ENCODE assay signal across 1 cellular context in the genomic region with DNA sequence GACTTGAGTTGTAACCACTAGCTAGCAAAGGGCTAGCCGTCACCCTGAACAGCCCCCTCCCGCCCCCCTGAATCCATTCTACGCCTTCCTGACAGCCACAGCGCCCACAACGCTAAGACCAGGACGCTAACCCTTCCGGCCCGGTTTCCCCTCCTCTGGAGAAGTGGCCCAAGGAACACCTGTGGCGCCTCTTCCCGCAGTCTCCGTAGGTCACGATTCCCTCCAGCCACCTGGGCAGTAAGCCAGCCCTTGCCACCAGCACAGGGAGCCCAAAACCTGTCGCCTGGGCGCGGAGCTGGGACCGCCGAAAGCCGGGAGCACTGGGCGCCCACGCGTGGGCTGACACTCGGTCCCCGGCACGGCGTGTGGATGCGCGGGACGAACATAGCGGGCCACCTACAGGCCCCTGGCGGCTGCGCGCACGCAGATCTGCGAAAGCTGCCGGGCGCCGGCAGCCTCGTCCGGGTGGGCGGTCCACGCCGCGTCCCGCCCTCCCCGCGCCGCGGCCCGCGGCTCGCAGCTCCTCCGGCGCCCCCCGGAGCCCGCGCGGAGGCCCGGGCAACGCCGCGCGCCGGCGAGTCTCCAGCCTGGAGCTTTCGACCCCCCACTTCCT.
TF ChIP-seq lines count a peak whose summit lies in the region.

No MANE protein-coding gene starts in this region.

TF ChIP-seq in K562, 482 proteins besides CTCF, POLR2A, EP300 and RAD21 (continued from another document and continues in another):
- TF ChIP-seq, protein P1, sequence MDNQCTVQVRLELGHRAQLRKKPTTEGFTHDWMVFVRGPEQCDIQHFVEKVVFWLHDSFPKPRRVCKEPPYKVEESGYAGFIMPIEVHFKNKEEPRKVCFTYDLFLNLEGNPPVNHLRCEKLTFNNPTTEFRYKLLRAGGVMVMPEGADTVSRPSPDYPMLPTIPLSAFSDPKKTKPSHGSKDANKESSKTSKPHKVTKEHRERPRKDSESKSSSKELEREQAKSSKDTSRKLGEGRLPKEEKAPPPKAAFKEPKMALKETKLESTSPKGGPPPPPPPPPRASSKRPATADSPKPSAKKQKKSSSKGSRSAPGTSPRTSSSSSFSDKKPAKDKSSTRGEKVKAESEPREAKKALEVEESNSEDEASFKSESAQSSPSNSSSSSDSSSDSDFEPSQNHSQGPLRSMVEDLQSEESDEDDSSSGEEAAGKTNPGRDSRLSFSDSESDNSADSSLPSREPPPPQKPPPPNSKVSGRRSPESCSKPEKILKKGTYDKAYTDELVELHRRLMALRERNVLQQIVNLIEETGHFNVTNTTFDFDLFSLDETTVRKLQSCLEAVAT (IDR thresholded peaks at IDR 0.05): no peak
- TF ChIP-seq ZNF165 (CRISPR knock-in tag; IDR thresholded peaks at IDR 0.05; ENCODE audit: borderline replicate concordance) (no peak), CXXC5 (CRISPR knock-in tag; IDR thresholded peaks at IDR 0.05) (no peak; the same call in none of the 2 replicates), ETV6 (IDR thresholded peaks at IDR 0.05; ENCODE audit: borderline replicate concordance in 1 of 2, low read depth in 2 of 2, low read length in 1 of 2) (no peak), ETV6 (CRISPR knock-in tag; IDR thresholded peaks at IDR 0.05; ENCODE audit: borderline replicate concordance) (0 out of 2 replicates have a peak, but pooled peaks have one; percentile 43), SMAD4 (CRISPR knock-in tag; conservative IDR thresholded peaks at IDR 0.05) (no peak), MEF2D (tag; conservative IDR thresholded peaks at IDR 0.05; ENCODE audit: low read depth) (no peak), RFX7 (CRISPR knock-in tag; IDR thresholded peaks at IDR 0.05) (no peak), CAMTA2 (CRISPR knock-in tag; conservative IDR thresholded peaks at IDR 0.05) (no peak), NR4A1 (CRISPR knock-in tag; IDR thresholded peaks at IDR 0.05) (no peak), NR4A1 (tag; IDR thresholded peaks at IDR 0.05) (no peak), FOXP1 (CRISPR knock-in tag; IDR thresholded peaks at IDR 0.05) (no peak), SP2 (IDR thresholded peaks at IDR 0.05; ENCODE audit: extremely low read depth, low read depth, low read length, poor library complexity, severe bottlenecking) (no peak), ZNF143 (CRISPR knock-in tag; IDR thresholded peaks at IDR 0.05) (no peak), FOXA1 (IDR thresholded peaks at IDR 0.05; ENCODE audit: borderline replicate concordance) (no peak), HNRNPUL1 (IDR thresholded peaks at IDR 0.05; ENCODE audit: low read length) (no peak), ZNF695 (CRISPR knock-in tag; IDR thresholded peaks at IDR 0.05) (no peak), ZNF408 (CRISPR knock-in tag; IDR thresholded peaks at IDR 0.05; ENCODE audit: low read depth) (no peak), ZNF445 (CRISPR knock-in tag; IDR thresholded peaks at IDR 0.05; ENCODE audit: low read depth) (no peak), MYNN (IDR thresholded peaks at IDR 0.05) (no peak), MYNN (CRISPR knock-in tag; IDR thresholded peaks at IDR 0.05) (no peak), ZNF699 (CRISPR knock-in tag; IDR thresholded peaks at IDR 0.05; ENCODE audit: insufficient replicate concordance) (no peak), ZNF184 (CRISPR knock-in tag; IDR thresholded peaks at IDR 0.05) (no peak), SMARCA5 (IDR thresholded peaks at IDR 0.05) (no peak), YY1 (IDR thresholded peaks at IDR 0.05; ENCODE audit: borderline replicate concordance in 1 of 3, control insufficient read depth in 1 of 3, extremely low read depth in 1 of 3, insufficient read depth in 3 of 3, insufficient read length in 1 of 3, insufficient replicate concordance in 2 of 3, low read depth in 1 of 3, low read length in 2 of 3) (peak in 1 of 3 experiments; percentile 28), KAT8 (IDR thresholded peaks at IDR 0.05; ENCODE audit: low read depth) (no peak), SREBF1 (IDR thresholded peaks at IDR 0.05; ENCODE audit: borderline replicate concordance, low read depth, low read length) (no peak), SAFB (IDR thresholded peaks at IDR 0.05; ENCODE audit: borderline replicate concordance, low read depth, low read length) (peak; percentile 96), CHD1 (IDR thresholded peaks at IDR 0.05; ENCODE audit: low read length) (peak; percentile 69), ZC3H8 (IDR thresholded peaks at IDR 0.05) (no peak), NR1H2 (CRISPR knock-in tag; IDR thresholded peaks at IDR 0.05) (no peak)
- TF ChIP-seq, protein P2, sequence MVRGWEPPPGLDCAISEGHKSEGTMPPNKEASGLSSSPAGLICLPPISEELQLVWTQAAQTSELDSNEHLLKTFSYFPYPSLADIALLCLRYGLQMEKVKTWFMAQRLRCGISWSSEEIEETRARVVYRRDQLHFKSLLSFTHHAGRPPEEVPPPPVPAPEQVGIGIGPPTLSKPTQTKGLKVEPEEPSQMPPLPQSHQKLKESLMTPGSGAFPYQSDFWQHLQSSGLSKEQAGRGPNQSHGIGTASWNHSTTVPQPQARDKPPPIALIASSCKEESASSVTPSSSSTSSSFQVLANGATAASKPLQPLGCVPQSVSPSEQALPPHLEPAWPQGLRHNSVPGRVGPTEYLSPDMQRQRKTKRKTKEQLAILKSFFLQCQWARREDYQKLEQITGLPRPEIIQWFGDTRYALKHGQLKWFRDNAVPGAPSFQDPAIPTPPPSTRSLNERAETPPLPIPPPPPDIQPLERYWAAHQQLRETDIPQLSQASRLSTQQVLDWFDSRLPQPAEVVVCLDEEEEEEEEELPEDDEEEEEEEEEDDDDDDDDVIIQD (CRISPR knock-in tag; IDR thresholded peaks at IDR 0.05): no peak
- TF ChIP-seq, protein P3, sequence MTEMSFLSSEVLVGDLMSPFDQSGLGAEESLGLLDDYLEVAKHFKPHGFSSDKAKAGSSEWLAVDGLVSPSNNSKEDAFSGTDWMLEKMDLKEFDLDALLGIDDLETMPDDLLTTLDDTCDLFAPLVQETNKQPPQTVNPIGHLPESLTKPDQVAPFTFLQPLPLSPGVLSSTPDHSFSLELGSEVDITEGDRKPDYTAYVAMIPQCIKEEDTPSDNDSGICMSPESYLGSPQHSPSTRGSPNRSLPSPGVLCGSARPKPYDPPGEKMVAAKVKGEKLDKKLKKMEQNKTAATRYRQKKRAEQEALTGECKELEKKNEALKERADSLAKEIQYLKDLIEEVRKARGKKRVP (CRISPR knock-in tag; IDR thresholded peaks at IDR 0.05): no peak
- TF ChIP-seq, protein P4, sequence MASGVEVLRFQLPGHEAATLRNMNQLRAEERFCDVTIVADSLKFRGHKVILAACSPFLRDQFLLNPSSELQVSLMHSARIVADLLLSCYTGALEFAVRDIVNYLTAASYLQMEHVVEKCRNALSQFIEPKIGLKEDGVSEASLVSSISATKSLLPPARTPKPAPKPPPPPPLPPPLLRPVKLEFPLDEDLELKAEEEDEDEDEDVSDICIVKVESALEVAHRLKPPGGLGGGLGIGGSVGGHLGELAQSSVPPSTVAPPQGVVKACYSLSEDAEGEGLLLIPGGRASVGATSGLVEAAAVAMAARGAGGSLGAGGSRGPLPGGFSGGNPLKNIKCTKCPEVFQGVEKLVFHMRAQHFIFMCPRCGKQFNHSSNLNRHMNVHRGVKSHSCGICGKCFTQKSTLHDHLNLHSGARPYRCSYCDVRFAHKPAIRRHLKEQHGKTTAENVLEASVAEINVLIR (CRISPR knock-in tag; IDR thresholded peaks at IDR 0.05): no peak
- TF ChIP-seq, protein P5, sequence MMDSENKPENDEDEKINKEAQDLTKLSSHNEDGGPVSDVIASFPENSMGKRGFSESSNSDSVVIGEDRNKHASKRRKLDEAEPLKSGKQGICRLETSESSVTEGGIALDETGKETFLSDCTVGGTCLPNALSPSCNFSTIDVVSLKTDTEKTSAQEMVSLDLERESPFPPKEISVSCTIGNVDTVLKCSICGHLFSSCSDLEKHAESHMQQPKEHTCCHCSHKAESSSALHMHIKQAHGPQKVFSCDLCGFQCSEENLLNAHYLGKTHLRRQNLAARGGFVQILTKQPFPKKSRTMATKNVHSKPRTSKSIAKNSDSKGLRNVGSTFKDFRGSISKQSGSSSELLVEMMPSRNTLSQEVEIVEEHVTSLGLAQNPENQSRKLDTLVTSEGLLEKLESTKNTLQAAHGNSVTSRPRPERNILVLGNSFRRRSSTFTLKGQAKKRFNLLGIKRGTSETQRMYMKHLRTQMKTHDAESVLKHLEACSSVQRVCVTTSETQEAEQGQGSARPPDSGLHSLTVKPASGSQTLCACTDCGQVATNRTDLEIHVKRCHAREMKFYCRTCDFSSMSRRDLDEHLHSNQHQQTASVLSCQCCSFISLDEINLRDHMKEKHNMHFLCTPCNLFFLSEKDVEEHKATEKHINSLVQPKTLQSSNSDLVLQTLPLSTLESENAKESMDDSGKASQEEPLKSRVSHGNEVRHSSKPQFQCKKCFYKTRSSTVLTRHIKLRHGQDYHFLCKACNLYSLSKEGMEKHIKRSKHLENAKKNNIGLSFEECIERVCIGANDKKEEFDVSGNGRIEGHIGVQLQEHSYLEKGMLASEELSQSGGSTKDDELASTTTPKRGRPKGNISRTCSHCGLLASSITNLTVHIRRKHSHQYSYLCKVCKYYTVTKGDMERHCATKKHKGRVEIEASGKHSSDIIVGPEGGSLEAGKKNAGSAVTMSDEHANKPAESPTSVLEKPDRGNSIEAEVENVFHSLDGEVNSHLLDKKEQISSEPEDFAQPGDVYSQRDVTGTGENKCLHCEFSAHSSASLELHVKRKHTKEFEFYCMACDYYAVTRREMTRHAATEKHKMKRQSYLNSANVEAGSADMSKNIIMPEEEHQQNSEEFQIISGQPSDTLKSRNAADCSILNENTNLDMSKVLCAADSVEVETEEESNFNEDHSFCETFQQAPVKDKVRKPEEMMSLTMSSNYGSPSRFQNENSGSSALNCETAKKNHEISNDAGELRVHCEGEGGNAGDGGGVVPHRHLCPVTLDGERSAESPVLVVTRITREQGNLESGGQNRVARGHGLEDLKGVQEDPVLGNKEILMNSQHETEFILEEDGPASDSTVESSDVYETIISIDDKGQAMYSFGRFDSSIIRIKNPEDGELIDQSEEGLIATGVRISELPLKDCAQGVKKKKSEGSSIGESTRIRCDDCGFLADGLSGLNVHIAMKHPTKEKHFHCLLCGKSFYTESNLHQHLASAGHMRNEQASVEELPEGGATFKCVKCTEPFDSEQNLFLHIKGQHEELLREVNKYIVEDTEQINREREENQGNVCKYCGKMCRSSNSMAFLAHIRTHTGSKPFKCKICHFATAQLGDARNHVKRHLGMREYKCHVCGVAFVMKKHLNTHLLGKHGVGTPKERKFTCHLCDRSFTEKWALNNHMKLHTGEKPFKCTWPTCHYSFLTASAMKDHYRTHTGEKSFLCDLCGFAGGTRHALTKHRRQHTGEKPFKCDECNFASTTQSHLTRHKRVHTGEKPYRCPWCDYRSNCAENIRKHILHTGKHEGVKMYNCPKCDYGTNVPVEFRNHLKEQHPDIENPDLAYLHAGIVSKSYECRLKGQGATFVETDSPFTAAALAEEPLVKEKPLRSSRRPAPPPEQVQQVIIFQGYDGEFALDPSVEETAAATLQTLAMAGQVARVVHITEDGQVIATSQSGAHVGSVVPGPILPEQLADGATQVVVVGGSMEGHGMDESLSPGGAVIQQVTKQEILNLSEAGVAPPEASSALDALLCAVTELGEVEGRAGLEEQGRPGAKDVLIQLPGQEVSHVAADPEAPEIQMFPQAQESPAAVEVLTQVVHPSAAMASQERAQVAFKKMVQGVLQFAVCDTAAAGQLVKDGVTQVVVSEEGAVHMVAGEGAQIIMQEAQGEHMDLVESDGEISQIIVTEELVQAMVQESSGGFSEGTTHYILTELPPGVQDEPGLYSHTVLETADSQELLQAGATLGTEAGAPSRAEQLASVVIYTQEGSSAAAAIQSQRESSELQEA (IDR thresholded peaks at IDR 0.05; ENCODE audit: low read depth): no peak
- TF ChIP-seq, protein P6, sequence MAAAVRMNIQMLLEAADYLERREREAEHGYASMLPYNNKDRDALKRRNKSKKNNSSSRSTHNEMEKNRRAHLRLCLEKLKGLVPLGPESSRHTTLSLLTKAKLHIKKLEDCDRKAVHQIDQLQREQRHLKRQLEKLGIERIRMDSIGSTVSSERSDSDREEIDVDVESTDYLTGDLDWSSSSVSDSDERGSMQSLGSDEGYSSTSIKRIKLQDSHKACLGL (CRISPR knock-in tag; IDR thresholded peaks at IDR 0.05; ENCODE audit: borderline replicate concordance, poor library complexity, severe bottlenecking): no peak
- TF ChIP-seq, protein P7, sequence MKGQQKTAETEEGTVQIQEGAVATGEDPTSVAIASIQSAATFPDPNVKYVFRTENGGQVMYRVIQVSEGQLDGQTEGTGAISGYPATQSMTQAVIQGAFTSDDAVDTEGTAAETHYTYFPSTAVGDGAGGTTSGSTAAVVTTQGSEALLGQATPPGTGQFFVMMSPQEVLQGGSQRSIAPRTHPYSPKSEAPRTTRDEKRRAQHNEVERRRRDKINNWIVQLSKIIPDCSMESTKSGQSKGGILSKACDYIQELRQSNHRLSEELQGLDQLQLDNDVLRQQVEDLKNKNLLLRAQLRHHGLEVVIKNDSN (CRISPR knock-in tag; IDR thresholded peaks at IDR 0.05): no peak
- TF ChIP-seq, protein P8, sequence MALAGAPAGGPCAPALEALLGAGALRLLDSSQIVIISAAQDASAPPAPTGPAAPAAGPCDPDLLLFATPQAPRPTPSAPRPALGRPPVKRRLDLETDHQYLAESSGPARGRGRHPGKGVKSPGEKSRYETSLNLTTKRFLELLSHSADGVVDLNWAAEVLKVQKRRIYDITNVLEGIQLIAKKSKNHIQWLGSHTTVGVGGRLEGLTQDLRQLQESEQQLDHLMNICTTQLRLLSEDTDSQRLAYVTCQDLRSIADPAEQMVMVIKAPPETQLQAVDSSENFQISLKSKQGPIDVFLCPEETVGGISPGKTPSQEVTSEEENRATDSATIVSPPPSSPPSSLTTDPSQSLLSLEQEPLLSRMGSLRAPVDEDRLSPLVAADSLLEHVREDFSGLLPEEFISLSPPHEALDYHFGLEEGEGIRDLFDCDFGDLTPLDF (CRISPR knock-in tag; IDR thresholded peaks at IDR 0.05): no peak
- TF ChIP-seq, protein P9, sequence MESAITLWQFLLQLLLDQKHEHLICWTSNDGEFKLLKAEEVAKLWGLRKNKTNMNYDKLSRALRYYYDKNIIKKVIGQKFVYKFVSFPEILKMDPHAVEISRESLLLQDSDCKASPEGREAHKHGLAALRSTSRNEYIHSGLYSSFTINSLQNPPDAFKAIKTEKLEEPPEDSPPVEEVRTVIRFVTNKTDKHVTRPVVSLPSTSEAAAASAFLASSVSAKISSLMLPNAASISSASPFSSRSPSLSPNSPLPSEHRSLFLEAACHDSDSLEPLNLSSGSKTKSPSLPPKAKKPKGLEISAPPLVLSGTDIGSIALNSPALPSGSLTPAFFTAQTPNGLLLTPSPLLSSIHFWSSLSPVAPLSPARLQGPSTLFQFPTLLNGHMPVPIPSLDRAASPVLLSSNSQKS (CRISPR knock-in tag; IDR thresholded peaks at IDR 0.05): no peak
- TF ChIP-seq, protein P10, sequence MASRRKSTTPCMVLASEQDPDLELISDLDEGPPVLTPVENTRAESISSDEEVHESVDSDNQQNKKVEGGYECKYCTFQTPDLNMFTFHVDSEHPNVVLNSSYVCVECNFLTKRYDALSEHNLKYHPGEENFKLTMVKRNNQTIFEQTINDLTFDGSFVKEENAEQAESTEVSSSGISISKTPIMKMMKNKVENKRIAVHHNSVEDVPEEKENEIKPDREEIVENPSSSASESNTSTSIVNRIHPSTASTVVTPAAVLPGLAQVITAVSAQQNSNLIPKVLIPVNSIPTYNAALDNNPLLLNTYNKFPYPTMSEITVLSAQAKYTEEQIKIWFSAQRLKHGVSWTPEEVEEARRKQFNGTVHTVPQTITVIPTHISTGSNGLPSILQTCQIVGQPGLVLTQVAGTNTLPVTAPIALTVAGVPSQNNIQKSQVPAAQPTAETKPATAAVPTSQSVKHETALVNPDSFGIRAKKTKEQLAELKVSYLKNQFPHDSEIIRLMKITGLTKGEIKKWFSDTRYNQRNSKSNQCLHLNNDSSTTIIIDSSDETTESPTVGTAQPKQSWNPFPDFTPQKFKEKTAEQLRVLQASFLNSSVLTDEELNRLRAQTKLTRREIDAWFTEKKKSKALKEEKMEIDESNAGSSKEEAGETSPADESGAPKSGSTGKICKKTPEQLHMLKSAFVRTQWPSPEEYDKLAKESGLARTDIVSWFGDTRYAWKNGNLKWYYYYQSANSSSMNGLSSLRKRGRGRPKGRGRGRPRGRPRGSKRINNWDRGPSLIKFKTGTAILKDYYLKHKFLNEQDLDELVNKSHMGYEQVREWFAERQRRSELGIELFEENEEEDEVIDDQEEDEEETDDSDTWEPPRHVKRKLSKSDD (conservative IDR thresholded peaks at IDR 0.05; ENCODE audit: low read length): no peak
